12 cellular contexts compared by ENCODE assay signal in genomic region chr4:109207060-109207459, GRCh38.
DNase-seq lines count a peak whose midpoint lies in the region; FAIRE-seq and TF ChIP-seq lines count a peak whose summit lies in the region.
"Had no signal": no experiment of that assay in that cellular context is flagged by ENCODE, and none has a peak within 500 bp of the region (broad histone marks: within the 10 kb centered on the region; RNA-seq: fewer than 3 reads in every experiment).

No MANE protein-coding gene starts in this region.

- H4K20me1 ChIP-seq in osteoblast (ENCODE audit: insufficient read depth, low read length) = no peaks in the 10 kb centered on the region

- H3K4me2 ChIP-seq in osteoblast (ENCODE audit: insufficient read depth, low read length) = no peak overlapping the region

- no peak overlapping the region for H3K27ac ChIP-seq in osteoblast (ENCODE audit: low read depth, low read length)
- H3K27ac ChIP-seq: stomach had no signal

- H3K27me3 ChIP-seq in bronchial epithelial cell (ENCODE audit: control insufficient read depth, insufficient read depth, low read length) = no peaks in the 10 kb centered on the region
- H3K27me3 ChIP-seq in osteoblast (ENCODE audit: insufficient read depth, low read length) = no peaks in the 10 kb centered on the region
- H3K27me3 ChIP-seq: stomach had no signal

- no peaks in the 10 kb centered on the region for H3K4me1 ChIP-seq in osteoblast (ENCODE audit: insufficient read depth, low read length)
- H3K4me1 ChIP-seq: stomach had no signal

- TF ChIP-seq CTCF in bronchial epithelial cell (IDR thresholded peaks at IDR 0.05; ENCODE audit: insufficient read depth, low read length, severe bottlenecking) (no peak), osteoblast (IDR thresholded peaks at IDR 0.05; ENCODE audit: extremely low read depth, low read depth, low read length) (no peak)

- H3K4me3 ChIP-seq in bronchial epithelial cell (ENCODE audit: low read depth, low read length) (no peak overlapping the region), osteoblast (ENCODE audit: insufficient read depth, low read length) (no peak overlapping the region)
- H3K4me3 ChIP-seq: stomach had no signal

- H3K79me2 ChIP-seq in osteoblast (ENCODE audit: insufficient read depth, low read length) = no peaks in the 10 kb centered on the region

- no peaks in the 10 kb centered on the region for H3K9me3 ChIP-seq in osteoblast (ENCODE audit: low read depth, low read length)
- H3K9me3 ChIP-seq: stomach had no signal

- H2AFZ ChIP-seq in osteoblast (ENCODE audit: low read length) = no peak overlapping the region

- no peak for FAIRE-seq in bronchial epithelial cell (lab: Jason Lieb, UNC)
- FAIRE-seq in frontal cortex (lab: Jason Lieb, UNC) = no peak
- FAIRE-seq: islet of Langerhans had no signal

- DNase-seq in H4 (ENCODE audit: low spot score) = peak; percentile 68
- DNase-seq in NCI-H2171 (lab: John Stamatoyannopoulos, UW) = peak; percentile 49
- peak; percentile 27 for DNase-seq in bronchial epithelial cell (ENCODE audit: low read depth)
- DNase-seq in non-pigmented ciliary epithelial cell (ENCODE audit: low read depth) = peak; percentile 67
- no peak for DNase-seq in frontal cortex (ENCODE audit: low spot score in 2 of 2)
- no peak for DNase-seq in DMS79 (lab: John Stamatoyannopoulos, UW)
- DNase-seq in effector CD8-positive, alpha-beta T cell (lab: John Stamatoyannopoulos, UW) = no peak
- no peak for DNase-seq in osteoblast (ENCODE audit: insufficient read length, low spot score, missing footprints)
- DNase-seq: effector memory CD4-positive, alpha-beta T cell; NCI-H1048; stomach had no signal

- no peaks in the 10 kb centered on the region for H3K36me3 ChIP-seq in bronchial epithelial cell (ENCODE audit: control insufficient read depth, insufficient read depth, low read length)
- no peaks in the 10 kb centered on the region for H3K36me3 ChIP-seq in osteoblast (ENCODE audit: insufficient read depth, low read length)
- H3K36me3 ChIP-seq: stomach had no signal

Comparison
In these comparisons a context has a peak if more than half of its experiments do, and no peak if none do; other contexts are left out.
1. DNase-seq: peak in H4 (single experiment), NCI-H2171 (single experiment), bronchial epithelial cell (single experiment) and non-pigmented ciliary epithelial cell (single experiment); none in frontal cortex (0 of 2), DMS79 (single experiment), effector CD8-positive, alpha-beta T cell (single experiment) and osteoblast (single experiment).